ENCODE assay signal across 24 cellular contexts in the genomic region with DNA sequence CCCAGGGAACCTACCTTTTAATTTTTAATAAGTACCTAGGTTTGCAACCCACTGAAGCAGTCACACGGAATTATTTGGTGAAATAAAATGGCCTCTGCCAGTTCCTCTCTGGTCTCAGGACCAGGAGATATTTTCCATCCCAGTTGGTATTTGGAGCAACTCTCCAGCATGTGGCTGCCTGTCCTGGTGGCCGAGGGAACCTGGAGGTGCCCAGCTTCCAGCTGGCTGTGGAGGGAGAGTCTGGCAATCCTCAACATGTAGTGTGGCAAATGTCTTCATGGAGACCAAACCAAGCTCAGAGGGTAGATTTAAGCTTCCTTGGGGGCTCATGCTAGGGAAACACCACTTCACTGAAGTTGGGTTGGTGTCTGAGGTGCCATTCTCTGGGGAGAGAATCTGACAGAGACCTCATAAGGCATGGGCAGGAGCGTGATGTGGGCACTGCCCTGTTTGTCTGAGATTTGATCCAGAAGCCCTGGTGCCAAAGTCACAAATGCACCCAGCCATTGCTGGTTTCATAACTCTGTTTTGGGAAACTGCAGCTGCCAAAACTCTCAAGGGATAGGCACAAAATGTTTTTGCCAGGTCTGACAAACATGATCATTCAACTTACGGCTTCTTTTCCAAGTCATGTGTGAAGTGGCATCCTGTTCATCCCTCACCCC. TPM values are rescaled to one million over a fixed set of nuclear protein-coding genes. Genes with fewer than 3 reads are reported as not detected.
DNase-seq lines count a peak whose midpoint lies in the region; ATAC-seq and TF ChIP-seq lines count a peak whose summit lies in the region.
"Had no signal": no experiment of that assay in that cellular context is flagged by ENCODE, and none has a peak within 500 bp of the region (broad histone marks: within the 10 kb centered on the region; RNA-seq: fewer than 3 reads in every experiment).

No MANE protein-coding gene starts in this region.

- no peak overlapping the region for H3K4me2 ChIP-seq in GM23338
- H3K4me2 ChIP-seq: hepatocyte, smooth muscle cell had no signal

- H3K9me2 ChIP-seq in GM23338 (ENCODE audit: insufficient read depth): no peaks in the 10 kb centered on the region

- TF ChIP-seq CTCF in GM23338 (conservative IDR thresholded peaks at IDR 0.05; ENCODE audit: low read depth in 2 of 2): no peak

- H3K79me2 ChIP-seq in GM23338 (replicated peaks; ENCODE audit: insufficient read depth): peaks cover 14% of the 10 kb centered on the region
- H3K79me2 ChIP-seq: hepatocyte had no signal

- H3K27ac ChIP-seq in GM23338 (ENCODE audit: low read depth): no peak overlapping the region
- H3K27ac ChIP-seq in cingulate gyrus (ENCODE audit: low read depth, low read length): peak overlapping the region; percentile 65
- H3K27ac ChIP-seq in skin epidermis: peak overlapping the region in 12 of 21 experiments; percentile 1 to 94 (median 61)
- H3K27ac ChIP-seq: hepatocyte, testis had no signal

- H2AFZ ChIP-seq in GM23338: no peak overlapping the region
- H2AFZ ChIP-seq: hepatocyte had no signal

- H3K9me3 Mint-ChIP-seq in GM23338: peaks cover 11% of the 10 kb centered on the region; the same call in 2 of the 3 replicates
- H3K9me3 Mint-ChIP-seq in stimulated activated naive B cell treated with anti-CD40 and anti-IgM and Interleukin-4, amounts not matched to agents 10 μg/mL and 1 μg/mL and 100 μg/mL, for 72 hours: no peaks in the 10 kb centered on the region
- H3K9me3 Mint-ChIP-seq: activated CD4-positive, alpha-beta memory T cell treated with anti-CD3 and anti-CD28 coated beads, Interleukin-2, amount 10 ng/mL, durations not matched to agents 7 days and 5 days; activated naive CD4-positive, alpha-beta T cell treated with anti-CD3 and anti-CD28 coated beads, Interleukin-2, amount 50 U/mL, for 24 hours had no signal

- no peak for DNase-seq in GM23338 (ENCODE audit: low spot score)
- peak; percentile 85 for DNase-seq in left lobe of liver (ENCODE audit: low spot score)
- no peak for DNase-seq in islet precursor cell
- DNase-seq in stimulated activated naive B cell treated with anti-CD40 and anti-IgM and Interleukin-4, amounts not matched to agents 10 μg/mL and 1 μg/mL and 100 μg/mL, for 72 hours: no peak
- DNase-seq in putamen (ENCODE audit: low spot score): no peak
- DNase-seq: activated CD4-positive, alpha-beta memory T cell treated with anti-CD3 and anti-CD28 coated beads, Interleukin-2, amount 10 ng/mL, durations not matched to agents 7 days and 5 days; activated T-cell treated with anti-CD3 and anti-CD28 coated beads, Interleukin-2, amount 50 U/mL, for 1 hour; CD4-positive, alpha-beta memory T cell; kidney; NCI-H1436 treated with DMSO at 0.1 percent for 48 hours; stimulated activated CD8-positive, alpha-beta memory T cell treated with anti-CD3 and anti-CD28 coated beads, Interleukin-4, amount 100 ng/mL, for 48 hours; T-helper 2 cell; testis had no signal

- peaks cover 43% of the 10 kb centered on the region for H3K36me3 Mint-ChIP-seq in GM23338 (ENCODE audit: low read depth)
- peaks cover 7 to 10% of the 10 kb centered on the region in 2 donors for H3K36me3 Mint-ChIP-seq in stimulated activated naive B cell treated with anti-CD40 and anti-IgM and Interleukin-4, amounts not matched to agents 10 μg/mL and 1 μg/mL and 100 μg/mL, for 72 hours

- no peaks in the 10 kb centered on the region for H4K20me1 ChIP-seq in GM23338 (replicated peaks; ENCODE audit: insufficient read depth)

- H3K4me3 ChIP-seq in GM23338 (no peak overlapping the region), skin epidermis (peak overlapping the region in 1 of 7 experiments; percentile 74)
- H3K4me3 ChIP-seq: hepatocyte, smooth muscle cell, testis had no signal

- H3K27me3 Mint-ChIP-seq in GM23338 (ENCODE audit: insufficient read depth, low read depth, poor library complexity): peaks cover 33% of the 10 kb centered on the region
- peaks cover 11 to 26% of the 10 kb centered on the region in 2 donors for H3K27me3 Mint-ChIP-seq in stimulated activated naive B cell treated with anti-CD40 and anti-IgM and Interleukin-4, amounts not matched to agents 10 μg/mL and 1 μg/mL and 100 μg/mL, for 72 hours
- H3K27me3 Mint-ChIP-seq: activated naive CD4-positive, alpha-beta T cell treated with anti-CD3 and anti-CD28 coated beads, Interleukin-2, amount 50 U/mL, for 24 hours; CD4-positive, alpha-beta memory T cell had no signal

- H3K4me1 ChIP-seq in GM23338 (ENCODE audit: insufficient read depth): peaks cover 30% of the 10 kb centered on the region

- ATAC-seq in GM23338 (no peak), left lobe of liver (peak; percentile 32), GM18498 (IDR thresholded peaks at IDR 0.05; ENCODE audit: unreplicated experiment) (no peak)
- ATAC-seq in stimulated activated naive B cell treated with anti-CD40 and anti-IgM and Interleukin-4, amounts not matched to agents 10 μg/mL and 1 μg/mL and 100 μg/mL, for 72 hours (replicated peaks): no peak

- H3K36me3 ChIP-seq in GM23338 (ENCODE audit: insufficient read depth): no peaks in the 10 kb centered on the region

- H3K4me3 Mint-ChIP-seq in GM23338: peak overlapping the region; percentile 93; the same call in 1 of the 3 replicates
- H3K4me3 Mint-ChIP-seq in stimulated activated naive B cell treated with anti-CD40 and anti-IgM and Interleukin-4, amounts not matched to agents 10 μg/mL and 1 μg/mL and 100 μg/mL, for 72 hours: no peak overlapping the region
- H3K4me3 Mint-ChIP-seq: activated CD4-positive, alpha-beta memory T cell treated with anti-CD3 and anti-CD28 coated beads, Interleukin-2, amount 10 ng/mL, durations not matched to agents 7 days and 5 days; activated naive CD4-positive, alpha-beta T cell treated with anti-CD3 and anti-CD28 coated beads, Interleukin-2, amount 50 U/mL, for 24 hours had no signal

- no peak overlapping the region for H3K27ac Mint-ChIP-seq in GM23338
- H3K27ac Mint-ChIP-seq in stimulated activated naive B cell treated with anti-CD40 and anti-IgM and Interleukin-4, amounts not matched to agents 10 μg/mL and 1 μg/mL and 100 μg/mL, for 72 hours: no peak overlapping the region
- H3K27ac Mint-ChIP-seq: activated CD4-positive, alpha-beta memory T cell treated with anti-CD3 and anti-CD28 coated beads, Interleukin-2, amount 10 ng/mL, durations not matched to agents 7 days and 5 days; activated naive CD4-positive, alpha-beta T cell treated with anti-CD3 and anti-CD28 coated beads, Interleukin-2, amount 50 U/mL, for 24 hours; brain had no signal

- H3K4me1 Mint-ChIP-seq in GM23338: peaks cover 27% of the 10 kb centered on the region
- peaks cover 10 to 15% of the 10 kb centered on the region in 2 donors for H3K4me1 Mint-ChIP-seq in stimulated activated naive B cell treated with anti-CD40 and anti-IgM and Interleukin-4, amounts not matched to agents 10 μg/mL and 1 μg/mL and 100 μg/mL, for 72 hours

- peaks cover 24% of the 10 kb centered on the region for H3K27me3 ChIP-seq in GM23338 (ENCODE audit: insufficient read depth)
- H3K27me3 ChIP-seq: dorsolateral prefrontal cortex, testis had no signal

- peaks cover 7% of the 10 kb centered on the region; the same call in 1 of the 2 replicates for H3F3A ChIP-seq in GM23338 (replicated peaks; ENCODE audit: low read depth)

TF ChIP-seq in GM23338, 12 proteins besides CTCF, POLR2A, EP300 and RAD21 (continues in another document):
- TF ChIP-seq STAT1 (IDR thresholded peaks at IDR 0.05; ENCODE audit: unreplicated experiment) (no peak), ZNF331 (CRISPR knock-in tag; IDR thresholded peaks at IDR 0.05; ENCODE audit: low read depth) (no peak), ZNF114 (CRISPR knock-in tag; IDR thresholded peaks at IDR 0.05) (no peak), NANOG (IDR thresholded peaks at IDR 0.05; ENCODE audit: borderline replicate concordance) (no peak), EZH2 (IDR thresholded peaks at IDR 0.05; ENCODE audit: low read depth, unreplicated experiment) (no peak), POLR2AphosphoS5 (IDR thresholded peaks at IDR 0.05; ENCODE audit: low read depth) (no peak)
- TF ChIP-seq, protein P1, sequence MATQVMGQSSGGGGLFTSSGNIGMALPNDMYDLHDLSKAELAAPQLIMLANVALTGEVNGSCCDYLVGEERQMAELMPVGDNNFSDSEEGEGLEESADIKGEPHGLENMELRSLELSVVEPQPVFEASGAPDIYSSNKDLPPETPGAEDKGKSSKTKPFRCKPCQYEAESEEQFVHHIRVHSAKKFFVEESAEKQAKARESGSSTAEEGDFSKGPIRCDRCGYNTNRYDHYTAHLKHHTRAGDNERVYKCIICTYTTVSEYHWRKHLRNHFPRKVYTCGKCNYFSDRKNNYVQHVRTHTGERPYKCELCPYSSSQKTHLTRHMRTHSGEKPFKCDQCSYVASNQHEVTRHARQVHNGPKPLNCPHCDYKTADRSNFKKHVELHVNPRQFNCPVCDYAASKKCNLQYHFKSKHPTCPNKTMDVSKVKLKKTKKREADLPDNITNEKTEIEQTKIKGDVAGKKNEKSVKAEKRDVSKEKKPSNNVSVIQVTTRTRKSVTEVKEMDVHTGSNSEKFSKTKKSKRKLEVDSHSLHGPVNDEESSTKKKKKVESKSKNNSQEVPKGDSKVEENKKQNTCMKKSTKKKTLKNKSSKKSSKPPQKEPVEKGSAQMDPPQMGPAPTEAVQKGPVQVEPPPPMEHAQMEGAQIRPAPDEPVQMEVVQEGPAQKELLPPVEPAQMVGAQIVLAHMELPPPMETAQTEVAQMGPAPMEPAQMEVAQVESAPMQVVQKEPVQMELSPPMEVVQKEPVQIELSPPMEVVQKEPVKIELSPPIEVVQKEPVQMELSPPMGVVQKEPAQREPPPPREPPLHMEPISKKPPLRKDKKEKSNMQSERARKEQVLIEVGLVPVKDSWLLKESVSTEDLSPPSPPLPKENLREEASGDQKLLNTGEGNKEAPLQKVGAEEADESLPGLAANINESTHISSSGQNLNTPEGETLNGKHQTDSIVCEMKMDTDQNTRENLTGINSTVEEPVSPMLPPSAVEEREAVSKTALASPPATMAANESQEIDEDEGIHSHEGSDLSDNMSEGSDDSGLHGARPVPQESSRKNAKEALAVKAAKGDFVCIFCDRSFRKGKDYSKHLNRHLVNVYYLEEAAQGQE (IDR thresholded peaks at IDR 0.05; ENCODE audit: unreplicated experiment): no peak

RNA-seq across cellular contexts. Expression of a gene that starts 2.8 kb away (rescaled TPM):
- total RNA-seq in GM23338 (2014; rRNA removed; shearing (Covaris generic)): 187 and 293 TPM in 2 replicates
- polyA plus RNA-seq in GM23338 (2016; fragmentation: Nextera tagmentation; extraction: Ambion mirVana): 942 and 1,099 TPM in 2 replicates
- total RNA-seq in left lobe of liver: 2,271 TPM

RNA-seq across cellular contexts. Expression of a gene that starts 15.4 kb away (rescaled TPM):
- total RNA-seq in GM23338 (2014; rRNA removed; shearing (Covaris generic)): 52.3 and 54.5 TPM in 2 replicates
- 425 and 442 TPM in 2 replicates for polyA plus RNA-seq in GM23338 (2016; fragmentation: Nextera tagmentation; extraction: Ambion mirVana)
- total RNA-seq in left lobe of liver: 949 TPM
- total RNA-seq: activated CD4-positive, alpha-beta memory T cell treated with anti-CD3 and anti-CD28 coated beads, Interleukin-2, amount 10 ng/mL, durations not matched to agents 7 days and 5 days; hepatocyte; mononuclear cell; OCI-LY7; SK-MEL-5; smooth muscle cell; testis had no signal
- polyA plus RNA-seq: CD4-positive, alpha-beta memory T cell; smooth muscle cell had no signal

RNA-seq across cellular contexts. Expression of a gene that starts 17.2 kb away (rescaled TPM):
- 176 and 184 TPM in 2 replicates for total RNA-seq in GM23338 (2014; rRNA removed; shearing (Covaris generic))
- polyA plus RNA-seq in GM23338 (2016; fragmentation: Nextera tagmentation; extraction: Ambion mirVana): 1,014 and 1,104 TPM in 2 replicates
- total RNA-seq in left lobe of liver: 5,960 TPM
- total RNA-seq: CD4-positive, alpha-beta memory T cell; mononuclear cell; OCI-LY7; SK-MEL-5; smooth muscle cell had no signal
- polyA plus RNA-seq: smooth muscle cell had no signal

RNA-seq across cellular contexts. Expression of a gene that starts 27.3 kb away (rescaled TPM):
- total RNA-seq in GM23338 (2014; rRNA removed; shearing (Covaris generic)): 7.3 and 7.4 TPM in 2 replicates
- polyA plus RNA-seq in GM23338 (2016; fragmentation: Nextera tagmentation; extraction: Ambion mirVana): 107 and 118 TPM in 2 replicates
- total RNA-seq in left lobe of liver: 763 TPM
- total RNA-seq: SK-MEL-5 had no signal

RNA-seq across cellular contexts. Expression of a gene that starts 33.4 kb away (rescaled TPM):
- total RNA-seq in GM23338 (2014; rRNA removed; shearing (Covaris generic)): not detected in 2 replicates
- not detected in 2 replicates for polyA plus RNA-seq in GM23338 (2016; fragmentation: Nextera tagmentation; extraction: Ambion mirVana)
- 2.7 TPM for total RNA-seq in left lobe of liver
- total RNA-seq: activated CD4-positive, alpha-beta memory T cell treated with anti-CD3 and anti-CD28 coated beads, Interleukin-2, amount 10 ng/mL, durations not matched to agents 7 days and 5 days; CD4-positive, alpha-beta memory T cell; dorsolateral prefrontal cortex; hepatocyte; kidney; mononuclear cell; OCI-LY7; SK-MEL-5; smooth muscle cell; testis had no signal
- polyA plus RNA-seq: CD4-positive, alpha-beta memory T cell; smooth muscle cell had no signal

Comparison
In these comparisons a context has a peak if more than half of its experiments do, and no peak if none do; other contexts are left out.
1. RNA of a gene that starts 15.4 kb away (total RNA-seq): 949 TPM in left lobe of liver (single experiment); 52.3 to 54.5 TPM in GM23338; every median in the first group is over 10 times any median in the second.
2. RNA of a gene that starts 17.2 kb away (total RNA-seq): 5,960 TPM in left lobe of liver (single experiment); 176 to 184 TPM in GM23338; every median in the first group is over 10 times any median in the second.